ENCODE assay signal across 1 cellular context in the genomic region with DNA sequence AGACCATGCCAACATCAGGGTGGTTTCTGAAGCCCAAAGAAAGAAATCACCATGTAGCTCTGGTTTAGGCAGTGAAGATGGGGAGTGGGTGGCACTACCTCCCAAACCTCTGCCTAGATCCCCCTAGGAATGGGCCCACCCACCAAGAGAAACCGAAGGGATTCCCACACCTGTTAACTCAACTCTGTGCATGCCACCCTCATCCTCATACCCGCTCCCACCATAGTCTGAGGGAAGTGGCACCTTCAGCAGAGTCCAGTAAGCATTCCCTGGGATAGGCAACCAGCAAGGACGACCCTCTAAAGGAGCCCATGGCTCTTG.
TF ChIP-seq lines count a peak whose summit lies in the region.

No MANE protein-coding gene starts in this region.

TF ChIP-seq in GM23338, 12 proteins besides CTCF, POLR2A, EP300 and RAD21 (continued from another document):
- TF ChIP-seq, protein P1, sequence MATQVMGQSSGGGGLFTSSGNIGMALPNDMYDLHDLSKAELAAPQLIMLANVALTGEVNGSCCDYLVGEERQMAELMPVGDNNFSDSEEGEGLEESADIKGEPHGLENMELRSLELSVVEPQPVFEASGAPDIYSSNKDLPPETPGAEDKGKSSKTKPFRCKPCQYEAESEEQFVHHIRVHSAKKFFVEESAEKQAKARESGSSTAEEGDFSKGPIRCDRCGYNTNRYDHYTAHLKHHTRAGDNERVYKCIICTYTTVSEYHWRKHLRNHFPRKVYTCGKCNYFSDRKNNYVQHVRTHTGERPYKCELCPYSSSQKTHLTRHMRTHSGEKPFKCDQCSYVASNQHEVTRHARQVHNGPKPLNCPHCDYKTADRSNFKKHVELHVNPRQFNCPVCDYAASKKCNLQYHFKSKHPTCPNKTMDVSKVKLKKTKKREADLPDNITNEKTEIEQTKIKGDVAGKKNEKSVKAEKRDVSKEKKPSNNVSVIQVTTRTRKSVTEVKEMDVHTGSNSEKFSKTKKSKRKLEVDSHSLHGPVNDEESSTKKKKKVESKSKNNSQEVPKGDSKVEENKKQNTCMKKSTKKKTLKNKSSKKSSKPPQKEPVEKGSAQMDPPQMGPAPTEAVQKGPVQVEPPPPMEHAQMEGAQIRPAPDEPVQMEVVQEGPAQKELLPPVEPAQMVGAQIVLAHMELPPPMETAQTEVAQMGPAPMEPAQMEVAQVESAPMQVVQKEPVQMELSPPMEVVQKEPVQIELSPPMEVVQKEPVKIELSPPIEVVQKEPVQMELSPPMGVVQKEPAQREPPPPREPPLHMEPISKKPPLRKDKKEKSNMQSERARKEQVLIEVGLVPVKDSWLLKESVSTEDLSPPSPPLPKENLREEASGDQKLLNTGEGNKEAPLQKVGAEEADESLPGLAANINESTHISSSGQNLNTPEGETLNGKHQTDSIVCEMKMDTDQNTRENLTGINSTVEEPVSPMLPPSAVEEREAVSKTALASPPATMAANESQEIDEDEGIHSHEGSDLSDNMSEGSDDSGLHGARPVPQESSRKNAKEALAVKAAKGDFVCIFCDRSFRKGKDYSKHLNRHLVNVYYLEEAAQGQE (IDR thresholded peaks at IDR 0.05; ENCODE audit: unreplicated experiment) = no peak
- TF ChIP-seq STAT1 (IDR thresholded peaks at IDR 0.05; ENCODE audit: unreplicated experiment) (no peak), ZNF114 (CRISPR knock-in tag; IDR thresholded peaks at IDR 0.05) (no peak), ZNF331 (CRISPR knock-in tag; IDR thresholded peaks at IDR 0.05; ENCODE audit: low read depth) (no peak), EZH2phosphoT487 (IDR thresholded peaks at IDR 0.05; ENCODE audit: unreplicated experiment) (no peak), JUNB (IDR thresholded peaks at IDR 0.05; ENCODE audit: unreplicated experiment) (no peak), EZH2 (IDR thresholded peaks at IDR 0.05; ENCODE audit: low read depth, unreplicated experiment) (no peak), POLR2AphosphoS5 (IDR thresholded peaks at IDR 0.05; ENCODE audit: low read depth) (no peak), NANOG (IDR thresholded peaks at IDR 0.05; ENCODE audit: borderline replicate concordance) (no peak)
- TF ChIP-seq, protein P2, sequence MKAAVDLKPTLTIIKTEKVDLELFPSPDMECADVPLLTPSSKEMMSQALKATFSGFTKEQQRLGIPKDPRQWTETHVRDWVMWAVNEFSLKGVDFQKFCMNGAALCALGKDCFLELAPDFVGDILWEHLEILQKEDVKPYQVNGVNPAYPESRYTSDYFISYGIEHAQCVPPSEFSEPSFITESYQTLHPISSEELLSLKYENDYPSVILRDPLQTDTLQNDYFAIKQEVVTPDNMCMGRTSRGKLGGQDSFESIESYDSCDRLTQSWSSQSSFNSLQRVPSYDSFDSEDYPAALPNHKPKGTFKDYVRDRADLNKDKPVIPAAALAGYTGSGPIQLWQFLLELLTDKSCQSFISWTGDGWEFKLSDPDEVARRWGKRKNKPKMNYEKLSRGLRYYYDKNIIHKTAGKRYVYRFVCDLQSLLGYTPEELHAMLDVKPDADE (IDR thresholded peaks at IDR 0.05) = no peak
- TF ChIP-seq, protein P3, sequence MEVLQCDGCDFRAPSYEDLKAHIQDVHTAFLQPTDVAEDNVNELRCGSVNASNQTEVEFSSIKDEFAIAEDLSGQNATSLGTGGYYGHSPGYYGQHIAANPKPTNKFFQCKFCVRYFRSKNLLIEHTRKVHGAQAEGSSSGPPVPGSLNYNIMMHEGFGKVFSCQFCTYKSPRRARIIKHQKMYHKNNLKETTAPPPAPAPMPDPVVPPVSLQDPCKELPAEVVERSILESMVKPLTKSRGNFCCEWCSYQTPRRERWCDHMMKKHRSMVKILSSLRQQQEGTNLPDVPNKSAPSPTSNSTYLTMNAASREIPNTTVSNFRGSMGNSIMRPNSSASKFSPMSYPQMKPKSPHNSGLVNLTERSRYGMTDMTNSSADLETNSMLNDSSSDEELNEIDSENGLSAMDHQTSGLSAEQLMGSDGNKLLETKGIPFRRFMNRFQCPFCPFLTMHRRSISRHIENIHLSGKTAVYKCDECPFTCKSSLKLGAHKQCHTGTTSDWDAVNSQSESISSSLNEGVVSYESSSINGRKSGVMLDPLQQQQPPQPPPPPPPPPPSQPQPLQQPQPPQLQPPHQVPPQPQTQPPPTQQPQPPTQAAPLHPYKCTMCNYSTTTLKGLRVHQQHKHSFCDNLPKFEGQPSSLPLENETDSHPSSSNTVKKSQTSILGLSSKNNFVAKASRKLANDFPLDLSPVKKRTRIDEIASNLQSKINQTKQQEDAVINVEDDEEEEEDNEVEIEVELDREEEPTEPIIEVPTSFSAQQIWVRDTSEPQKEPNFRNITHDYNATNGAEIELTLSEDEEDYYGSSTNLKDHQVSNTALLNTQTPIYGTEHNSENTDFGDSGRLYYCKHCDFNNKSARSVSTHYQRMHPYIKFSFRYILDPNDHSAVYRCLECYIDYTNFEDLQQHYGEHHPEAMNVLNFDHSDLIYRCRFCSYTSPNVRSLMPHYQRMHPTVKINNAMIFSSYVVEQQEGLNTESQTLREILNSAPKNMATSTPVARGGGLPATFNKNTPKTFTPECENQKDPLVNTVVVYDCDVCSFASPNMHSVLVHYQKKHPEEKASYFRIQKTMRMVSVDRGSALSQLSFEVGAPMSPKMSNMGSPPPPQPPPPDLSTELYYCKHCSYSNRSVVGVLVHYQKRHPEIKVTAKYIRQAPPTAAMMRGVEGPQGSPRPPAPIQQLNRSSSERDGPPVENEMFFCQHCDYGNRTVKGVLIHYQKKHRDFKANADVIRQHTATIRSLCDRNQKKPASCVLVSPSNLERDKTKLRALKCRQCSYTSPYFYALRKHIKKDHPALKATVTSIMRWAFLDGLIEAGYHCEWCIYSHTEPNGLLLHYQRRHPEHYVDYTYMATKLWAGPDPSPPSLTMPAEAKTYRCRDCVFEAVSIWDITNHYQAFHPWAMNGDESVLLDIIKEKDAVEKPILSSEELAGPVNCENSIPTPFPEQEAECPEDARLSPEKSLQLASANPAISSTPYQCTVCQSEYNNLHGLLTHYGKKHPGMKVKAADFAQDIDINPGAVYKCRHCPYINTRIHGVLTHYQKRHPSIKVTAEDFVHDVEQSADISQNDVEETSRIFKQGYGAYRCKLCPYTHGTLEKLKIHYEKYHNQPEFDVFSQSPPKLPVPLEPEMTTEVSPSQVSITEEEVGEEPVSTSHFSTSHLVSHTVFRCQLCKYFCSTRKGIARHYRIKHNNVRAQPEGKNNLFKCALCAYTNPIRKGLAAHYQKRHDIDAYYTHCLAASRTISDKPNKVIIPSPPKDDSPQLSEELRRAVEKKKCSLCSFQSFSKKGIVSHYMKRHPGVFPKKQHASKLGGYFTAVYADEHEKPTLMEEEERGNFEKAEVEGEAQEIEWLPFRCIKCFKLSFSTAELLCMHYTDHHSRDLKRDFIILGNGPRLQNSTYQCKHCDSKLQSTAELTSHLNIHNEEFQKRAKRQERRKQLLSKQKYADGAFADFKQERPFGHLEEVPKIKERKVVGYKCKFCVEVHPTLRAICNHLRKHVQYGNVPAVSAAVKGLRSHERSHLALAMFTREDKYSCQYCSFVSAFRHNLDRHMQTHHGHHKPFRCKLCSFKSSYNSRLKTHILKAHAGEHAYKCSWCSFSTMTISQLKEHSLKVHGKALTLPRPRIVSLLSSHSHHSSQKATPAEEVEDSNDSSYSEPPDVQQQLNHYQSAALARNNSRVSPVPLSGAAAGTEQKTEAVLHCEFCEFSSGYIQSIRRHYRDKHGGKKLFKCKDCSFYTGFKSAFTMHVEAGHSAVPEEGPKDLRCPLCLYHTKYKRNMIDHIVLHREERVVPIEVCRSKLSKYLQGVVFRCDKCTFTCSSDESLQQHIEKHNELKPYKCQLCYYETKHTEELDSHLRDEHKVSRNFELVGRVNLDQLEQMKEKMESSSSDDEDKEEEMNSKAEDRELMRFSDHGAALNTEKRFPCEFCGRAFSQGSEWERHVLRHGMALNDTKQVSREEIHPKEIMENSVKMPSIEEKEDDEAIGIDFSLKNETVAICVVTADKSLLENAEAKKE (CRISPR knock-in tag; IDR thresholded peaks at IDR 0.05) = no peak
TF ChIP-seq in GM23338: peak in this region for 0.
